Comparison of ENCODE assay signal across 21 cellular contexts in genomic region chr1:86460998-86461397, GRCh38. TPM values are rescaled to one million over a fixed set of nuclear protein-coding genes. Genes with fewer than 3 reads are reported as not detected.
A peak's percentile ranks its signal among the peaks of the same experiment; 100 is the strongest.
DNase-seq lines count a peak whose midpoint lies in the region; ATAC-seq, FAIRE-seq and TF ChIP-seq lines count a peak whose summit lies in the region.
"Had no signal": no experiment of that assay in that cellular context is flagged by ENCODE, and none has a peak within 500 bp of the region (broad histone marks: within the 10 kb centered on the region; RNA-seq: fewer than 3 reads in every experiment).

No MANE protein-coding gene starts in this region.

- no peak overlapping the region for H3K4me3 ChIP-seq in K562
- H3K4me3 ChIP-seq in left lung, result no peak overlapping the region
- H3K4me3 ChIP-seq: A549, BLaER1 had no signal

- intact Hi-C loops in K562 (cut with micrococcal nuclease) (no loop called here), left lung (cut with DNase I) (no loop called here)

- H3K36me3 ChIP-seq in K562 (ENCODE audit: control insufficient read depth, insufficient read depth, low read length) (no peaks in the 10 kb centered on the region), left lung (no peaks in the 10 kb centered on the region)
- H3K36me3 ChIP-seq: BLaER1 had no signal

- no peak for TF ChIP-seq POLR2A in K562 (conservative IDR thresholded peaks at IDR 0.05)

- H3K4me3 Mint-ChIP-seq in HFFc6, result no peak overlapping the region
- H3K4me3 Mint-ChIP-seq: IgD-negative memory B cell had no signal

- FAIRE-seq in K562 (lab: Jason Lieb, UNC), result peak; percentile 93
- FAIRE-seq: A549, G401.6 had no signal

- no TSS peak for BruUV-seq in K562 (replicated peaks; lab: Mats Ljungman, UMichigan)

- H3K4me1 ChIP-seq in K562 (replicated peaks in 1 of 2; ENCODE audit: control insufficient read depth in 2 of 2, insufficient read depth in 2 of 2, low read length in 2 of 2) (peaks cover 11 to 23% of the 10 kb centered on the region in 2 experiments; a peak in 4 of 5 replicates), left lung (no peaks in the 10 kb centered on the region)
- H3K4me1 ChIP-seq: A549, BLaER1 had no signal

- DNase-seq in CD1c-positive myeloid dendritic cell (ENCODE audit: extremely low spot score) (peak; percentile 6), OCI-M1 (lab: John Stamatoyannopoulos, UW) (peak; percentile 90), K562 (ENCODE audit: extremely low read depth in 1 of 4, low spot score in 3 of 4) (peak; percentile 38 to 76 (median 56)), left lung (no peak), HFFc6 (no peak)
- no peak for DNase-seq in stimulated activated CD4-positive, alpha-beta T cell treated with anti-CD3 and anti-CD28 coated beads, Interleukin-12 subunit alpha, Interleukin-12 subunit beta, amount 100 ng/mL, for 4 hours
- DNase-seq in stimulated activated CD4-positive, alpha-beta T cell treated with anti-CD3 and anti-CD28 coated beads, Interleukin-15, amount 100 ng/mL, for 24 hours, result no peak
- DNase-seq: DMS 273 treated with DMSO at 0.1 percent for 48 hours, NCI-H1417, NCI-H187, NCI-H2227 treated with DMSO at 0.1 percent for 48 hours, NCI-H510A treated with DMSO at 0.1 percent for 48 hours, NCI-H774, PC-3 had no signal

- ATAC-seq in K562 (peak; percentile 80), left lung (peak; percentile 66), GM21528 (IDR thresholded peaks at IDR 0.05; ENCODE audit: low FRiP score, unreplicated experiment) (no peak)
- ATAC-seq: A549, HCT116, PC-3 had no signal

- H3K9ac ChIP-seq in K562 (ENCODE audit: insufficient read depth in 1 of 2, low read depth in 2 of 2, low read length in 2 of 2), result peak overlapping the region in 1 of 2 experiments; percentile 64; a peak in 1 of 4 replicates
- H3K9ac ChIP-seq: BLaER1 had no signal

- H3K27ac ChIP-seq in K562 (ENCODE audit: extremely low read depth, low read depth, low read length) (peak overlapping the region; percentile 61), left lung (no peak overlapping the region)
- H3K27ac ChIP-seq: A549, BLaER1 had no signal

- H3K4me2 ChIP-seq in K562 (ENCODE audit: insufficient read depth, low read length), result peak overlapping the region; percentile 46; the same call in 1 of the 2 replicates
- H3K4me2 ChIP-seq: A549, BLaER1 had no signal

- no peak; the same call in 1 of the 2 replicates for TF ChIP-seq EP300 in K562 (IDR thresholded peaks at IDR 0.05; ENCODE audit: low read length)

- H3K27ac Mint-ChIP-seq in HFFc6, result no peak overlapping the region

- no peaks in the 10 kb centered on the region for H3K36me3 Mint-ChIP-seq in HFFc6 (ENCODE audit: low read depth)

- no peak for TF ChIP-seq RAD21 in K562 (CRISPR knock-in tag; conservative IDR thresholded peaks at IDR 0.05 in 1 of 2, IDR thresholded peaks at IDR 0.05 in 1 of 2)

- H3K9me3 Mint-ChIP-seq in HFFc6, result no peaks in the 10 kb centered on the region
- H3K9me3 Mint-ChIP-seq: IgD-negative memory B cell had no signal

- H3K9me1 ChIP-seq in K562 (ENCODE audit: control insufficient read depth, insufficient read depth, low read length), result no peaks in the 10 kb centered on the region

- H3K79me2 ChIP-seq in K562 (ENCODE audit: control insufficient read depth, insufficient read depth, low read length), result no peaks in the 10 kb centered on the region

- POLR2A ChIA-PET in K562 (lab: Yijun Ruan, JAX), result interaction anchor here (0.7 to 1.6 kb wide), 4 partner anchors 9 to 26 kb away, joined by 3 to 5 read pairs (median 4); no protein-coding TSS in a partner anchor

- H3K4me1 Mint-ChIP-seq in HFFc6 (ENCODE audit: low read depth), result no peaks in the 10 kb centered on the region
- H3K4me1 Mint-ChIP-seq: IgD-negative memory B cell had no signal

- peaks cover 15% of the 10 kb centered on the region for H3K27me3 Mint-ChIP-seq in HFFc6 (ENCODE audit: insufficient read depth)
- H3K27me3 Mint-ChIP-seq: IgD-negative memory B cell had no signal

- H3K9me3 ChIP-seq in K562 (replicated peaks; ENCODE audit: control insufficient read depth, insufficient read depth, low read depth, low read length) (0 out of 2 replicates have a peak, but pooled peaks cover 7% of the 10 kb centered on the region), left lung (no peaks in the 10 kb centered on the region)
- H3K9me3 ChIP-seq: A549, BLaER1 had no signal

- in situ Hi-C loops in K562 (cut with MboI), result no loop called here

- TF ChIP-seq CTCF in K562 (IDR thresholded peaks at IDR 0.05 in 2 of 3, conservative IDR thresholded peaks at IDR 0.05 in 1 of 3; ENCODE audit: insufficient read depth in 2 of 3, low read depth in 1 of 3, low read length in 3 of 3) (no peak), left lung (IDR thresholded peaks at IDR 0.05) (no peak), HFFc6 (IDR thresholded peaks at IDR 0.05) (no peak)

- CTCF ChIA-PET in K562 (lab: Yijun Ruan, JAX; ENCODE audit: low intra/inter-chr PET ratio), result no interaction called here

- WGBS in K562 (ENCODE audit: insufficient coverage, low coverage, missing lambda C conversion rate), result 0% methylated on average over 1 of the region's 1 CpG

- H4K20me1 ChIP-seq in K562 (replicated peaks; ENCODE audit: control insufficient read depth, insufficient read depth, low read length), result no peaks in the 10 kb centered on the region
- H4K20me1 ChIP-seq: BLaER1 had no signal

- peak overlapping the region; percentile 77 for H2AFZ ChIP-seq in K562 (ENCODE audit: low read depth, low read length)

- no peaks in the 10 kb centered on the region for H3K27me3 ChIP-seq in K562 (ENCODE audit: control insufficient read depth in 2 of 2, insufficient read depth in 2 of 2, low read length in 2 of 2)
- H3K27me3 ChIP-seq in left lung, result no peaks in the 10 kb centered on the region
- H3K27me3 ChIP-seq: BLaER1 had no signal

TF ChIP-seq in K562, 482 proteins besides CTCF, POLR2A, EP300 and RAD21 (continues in another document):
- TF ChIP-seq ZNF41 (CRISPR knock-in tag; conservative IDR thresholded peaks at IDR 0.05), result no peak
- no peak for TF ChIP-seq ARID3B (CRISPR knock-in tag; IDR thresholded peaks at IDR 0.05; ENCODE audit: borderline replicate concordance)
- peak in 1 of 3 experiments; percentile 44 for TF ChIP-seq YY1 (IDR thresholded peaks at IDR 0.05; ENCODE audit: borderline replicate concordance in 1 of 3, control insufficient read depth in 1 of 3, extremely low read depth in 1 of 3, insufficient read depth in 3 of 3, insufficient read length in 1 of 3, insufficient replicate concordance in 2 of 3, low read depth in 1 of 3, low read length in 2 of 3)
- no peak for TF ChIP-seq ZNF586 (CRISPR knock-in tag; conservative IDR thresholded peaks at IDR 0.05)

RNA-seq across cellular contexts. Expression of gene CLCA1, which starts 7.7 kb away (rescaled TPM):
- 0.09 TPM in 1 of 2 replicates, not detected in the other for total RNA-seq in K562 (2011; cell fraction: chromatin; rRNA removed; ENCODE audit: low replicate concordance)
- 0.13 and 0.17 TPM in 2 replicates for total RNA-seq in K562 (2011; cell fraction: nucleolus; rRNA removed)
- not detected in 2 replicates for total RNA-seq in K562 (2011; cell fraction: nucleoplasm; rRNA removed)
- total RNA-seq in K562 (2014; rRNA removed) (not detected in 2 replicates), K562 (2014; rRNA removed; fragmentation: Illumina TruSeq; extraction: Trizol) (not detected in 2 replicates), K562 (2015; rRNA removed; fragmentation: Illumina TruSeq; extraction: Trizol) (not detected in 2 replicates), K562 (2021) (0.04 and 0.22 TPM in 2 replicates), left lung (not detected)
- polyA plus RNA-seq in K562 (2011; rRNA removed) (0.03 and 0.08 TPM in 2 replicates), K562 (2014; fragmentation: Illumina TruSeq; extraction: Trizol) (0.08 TPM in 1 of 2 replicates, not detected in the other), K562 (2014; fragmentation: Nextera tagmentation; extraction: Ambion mirVana) (under 1 TPM in 1 of 2 experiments, not detected in 1; 0.03 TPM), K562 (2014; rRNA removed) (not detected in 2 replicates)
- polyA plus RNA-seq in K562 (2011; cell fraction: cytosol; rRNA removed), result 0.03 TPM in 1 of 2 replicates, not detected in the other
- 0.09 TPM in 1 of 2 replicates, not detected in the other for polyA plus RNA-seq in K562 (2011; cell fraction: nucleus; rRNA removed)
- 0.07 TPM in 1 of 2 replicates, not detected in the other for polyA plus RNA-seq in K562 (2012)
- polyA minus RNA-seq in K562 (2011; rRNA and poly(A)+ RNA removed), result 0.09 and 0.11 TPM in 2 replicates
- not detected in 2 replicates for polyA minus RNA-seq in K562 (2011; cell fraction: cytosol; rRNA and poly(A)+ RNA removed)
- not detected in 2 replicates for polyA minus RNA-seq in K562 (2011; cell fraction: nucleus; rRNA and poly(A)+ RNA removed)
- not detected for total RNA-seq in HFFc6 (2021; fragmentation: NEBNext Ultra II Directional; extraction: Animal tissue kit (Norgen Biotek cat#: 25700))
- total RNA-seq: LHCN-M2, PC-3 had no signal
- polyA plus RNA-seq: A549, IgD-negative memory B cell had no signal

RNA-seq across cellular contexts. Expression of gene CLCA2, which starts 37.0 kb away (rescaled TPM):
- not detected in 2 replicates for total RNA-seq in K562 (2011; cell fraction: chromatin; rRNA removed; ENCODE audit: low replicate concordance)
- total RNA-seq in K562 (2011; cell fraction: nucleolus; rRNA removed), result not detected in 2 replicates
- total RNA-seq in K562 (2011; cell fraction: nucleoplasm; rRNA removed), result not detected in 2 replicates
- not detected in 2 replicates for total RNA-seq in K562 (2014; rRNA removed)
- not detected in 2 replicates for total RNA-seq in K562 (2014; rRNA removed; fragmentation: Illumina TruSeq; extraction: Trizol)
- not detected in 2 replicates for total RNA-seq in K562 (2015; rRNA removed; fragmentation: Illumina TruSeq; extraction: Trizol)
- not detected in 2 replicates for total RNA-seq in K562 (2021)
- polyA plus RNA-seq in K562 (2011; rRNA removed), result 0.03 TPM in 1 of 2 replicates, not detected in the other
- 0.01 TPM in 1 of 2 replicates, not detected in the other for polyA plus RNA-seq in K562 (2011; cell fraction: cytosol; rRNA removed)
- polyA plus RNA-seq in K562 (2011; cell fraction: nucleus; rRNA removed), result not detected in 2 replicates
- not detected in 2 replicates for polyA plus RNA-seq in K562 (2012)
- not detected in 2 replicates for polyA plus RNA-seq in K562 (2014; fragmentation: Illumina TruSeq; extraction: Trizol)
- polyA plus RNA-seq in K562 (2014; fragmentation: Nextera tagmentation; extraction: Ambion mirVana), result not detected
- polyA plus RNA-seq in K562 (2014; rRNA removed), result not detected in 2 replicates
- polyA minus RNA-seq in K562 (2011; rRNA and poly(A)+ RNA removed), result not detected in 2 replicates
- not detected in 2 replicates for polyA minus RNA-seq in K562 (2011; cell fraction: cytosol; rRNA and poly(A)+ RNA removed)
- polyA minus RNA-seq in K562 (2011; cell fraction: nucleus; rRNA and poly(A)+ RNA removed), result not detected in 2 replicates
- total RNA-seq in left lung, result under 1 TPM; 0.38 to 0.42 TPM
- total RNA-seq in HFFc6 (2021; fragmentation: NEBNext Ultra II Directional; extraction: Animal tissue kit (Norgen Biotek cat#: 25700)), result under 1 TPM; 0.09 to 0.50 (median 0.18) TPM
- polyA plus RNA-seq: IgD-negative memory B cell had no signal

Comparison
In these comparisons a context has a peak if more than half of its experiments do, and no peak if none do; other contexts are left out.
1. DNase-seq: peak in CD1c-positive myeloid dendritic cell (single experiment), OCI-M1 (single experiment) and K562 (4 of 4); none in left lung (0 of 2), stimulated activated CD4-positive, alpha-beta T cell treated with anti-CD3 and anti-CD28 coated beads, Interleukin-12 subunit alpha, Interleukin-12 subunit beta, amount 100 ng/mL, for 4 hours (single experiment), stimulated activated CD4-positive, alpha-beta T cell treated with anti-CD3 and anti-CD28 coated beads, Interleukin-15, amount 100 ng/mL, for 24 hours (single experiment) and HFFc6 (single experiment).